14 cellular contexts compared by ENCODE assay signal in genomic region chr19:4807188-4807587, GRCh38. TPM values are rescaled to one million over a fixed set of nuclear protein-coding genes. Genes with fewer than 3 reads are reported as not detected.
DNase-seq lines count a peak whose midpoint lies in the region; ATAC-seq and TF ChIP-seq lines count a peak whose summit lies in the region.
"Had no signal": no experiment of that assay in that cellular context is flagged by ENCODE, and none has a peak within 500 bp of the region (broad histone marks: within the 10 kb centered on the region; RNA-seq: fewer than 3 reads in every experiment).

No MANE protein-coding gene starts in this region.

- no peaks in the 10 kb centered on the region for H3K36me3 ChIP-seq in left ventricle myocardium inferior
- H3K36me3 ChIP-seq in tibial artery = no peaks in the 10 kb centered on the region
- H3K36me3 ChIP-seq: thoracic aorta had no signal

- TF ChIP-seq CTCF in left ventricle myocardium inferior (IDR thresholded peaks at IDR 0.05; ENCODE audit: borderline replicate concordance) (no peak), RWPE1 (conservative IDR thresholded peaks at IDR 0.05; ENCODE audit: low read depth) (no peak), tibial artery (IDR thresholded peaks at IDR 0.05) (no peak)

- intact Hi-C loops in Right ventricle myocardium superior (cut with DNase I) = loop anchor here (5.0 kb wide), 1 partner anchor 225 kb away; no protein-coding TSS in a partner anchor
- intact Hi-C loops in left ventricle myocardium inferior (cut with micrococcal nuclease) = loop anchor here (5.0 kb wide), 1 partner anchor 105 kb away; no protein-coding TSS in a partner anchor
- intact Hi-C loops in tibial artery (cut with DNase I; ENCODE audit: low total_unique reads) = loop anchor here (5.0 kb wide), 1 partner anchor 225 kb away; no protein-coding TSS in a partner anchor

- H3K27ac ChIP-seq in left ventricle myocardium inferior (replicated peaks) = no peak overlapping the region
- H3K27ac ChIP-seq in RWPE1 = peak overlapping the region; percentile 40
- H3K27ac ChIP-seq in layer of hippocampus (ENCODE audit: low read depth, low read length) = peak overlapping the region; percentile 38
- no peak overlapping the region for H3K27ac ChIP-seq in tibial artery
- H3K27ac ChIP-seq: thoracic aorta had no signal

- H3K9me3 ChIP-seq in left ventricle myocardium inferior (replicated peaks) = no peaks in the 10 kb centered on the region
- H3K9me3 ChIP-seq in tibial artery = no peaks in the 10 kb centered on the region
- H3K9me3 ChIP-seq: thoracic aorta had no signal

- CTCF ChIA-PET in RWPE1 (lab: Yijun Ruan, JAX) = interaction anchor here (0.7 kb wide), 1 partner anchor 37 kb away, joined by 3 read pairs; no protein-coding TSS in a partner anchor

- POLR2A ChIA-PET in RWPE1 (lab: Yijun Ruan, JAX; ENCODE audit: low non-redundant PET) = no interaction called here

- DNase-seq in Right ventricle myocardium superior = peak; percentile 56
- DNase-seq in left ventricle myocardium inferior = no peak
- DNase-seq in RWPE1 (ENCODE audit: low spot score) = no peak
- DNase-seq in tibial artery = peak; percentile 55 to 75
- DNase-seq in NCI-H2196 treated with DMSO at 0.1 percent for 48 hours (lab: John Stamatoyannopoulos, UW; ENCODE audit: unreplicated experiment) = no peak
- no peak for DNase-seq in NCI-H446 (lab: John Stamatoyannopoulos, UW)
- DNase-seq: 8988T, Calu3, mammary epithelial cell, NCI-H1694, NCI-H526 had no signal

- ATAC-seq in Right ventricle myocardium superior (ENCODE audit: poor library complexity) (no peak), GM21447 (IDR thresholded peaks at IDR 0.05; ENCODE audit: unreplicated experiment) (no peak)

- H3K27me3 ChIP-seq in left ventricle myocardium inferior (ENCODE audit: low read depth) (no peaks in the 10 kb centered on the region), layer of hippocampus (ENCODE audit: control insufficient read depth, insufficient read depth, low read length) (no peaks in the 10 kb centered on the region), tibial artery (no peaks in the 10 kb centered on the region)

- H3K4me3 ChIP-seq in left ventricle myocardium inferior (no peak overlapping the region), tibial artery (no peak overlapping the region)
- H3K4me3 ChIP-seq: thoracic aorta had no signal

- peaks cover 16% of the 10 kb centered on the region for H3K4me1 ChIP-seq in left ventricle myocardium inferior
- peaks cover 0 to 20% (median 10%) of the 10 kb centered on the region in 4 donors for H3K4me1 ChIP-seq in tibial artery

RNA-seq across cellular contexts. Expression of gene FEM1A, which starts 15.7 kb away (rescaled TPM):
- total RNA-seq in Right ventricle myocardium superior (47.6 TPM), left ventricle myocardium inferior (46.5 TPM)

RNA-seq across cellular contexts. Expression of gene TICAM1, which starts 24.3 kb away (rescaled TPM):
- total RNA-seq in Right ventricle myocardium superior = 7.4 TPM
- total RNA-seq in left ventricle myocardium inferior = 6.1 TPM

Comparison
In these comparisons a context has a peak if more than half of its experiments do, and no peak if none do; other contexts are left out.
1. DNase-seq: peak in Right ventricle myocardium superior (single experiment) and tibial artery (2 of 2); none in left ventricle myocardium inferior (single experiment), RWPE1 (single experiment), NCI-H2196 treated with DMSO at 0.1 percent for 48 hours (single experiment) and NCI-H446 (0 of 2).
2. H3K27ac ChIP-seq: peak in RWPE1 (single experiment) and layer of hippocampus (single experiment); none in left ventricle myocardium inferior (single experiment) and tibial artery (0 of 2).